ENCODE assay signal across 7 cellular contexts in the genomic region with DNA sequence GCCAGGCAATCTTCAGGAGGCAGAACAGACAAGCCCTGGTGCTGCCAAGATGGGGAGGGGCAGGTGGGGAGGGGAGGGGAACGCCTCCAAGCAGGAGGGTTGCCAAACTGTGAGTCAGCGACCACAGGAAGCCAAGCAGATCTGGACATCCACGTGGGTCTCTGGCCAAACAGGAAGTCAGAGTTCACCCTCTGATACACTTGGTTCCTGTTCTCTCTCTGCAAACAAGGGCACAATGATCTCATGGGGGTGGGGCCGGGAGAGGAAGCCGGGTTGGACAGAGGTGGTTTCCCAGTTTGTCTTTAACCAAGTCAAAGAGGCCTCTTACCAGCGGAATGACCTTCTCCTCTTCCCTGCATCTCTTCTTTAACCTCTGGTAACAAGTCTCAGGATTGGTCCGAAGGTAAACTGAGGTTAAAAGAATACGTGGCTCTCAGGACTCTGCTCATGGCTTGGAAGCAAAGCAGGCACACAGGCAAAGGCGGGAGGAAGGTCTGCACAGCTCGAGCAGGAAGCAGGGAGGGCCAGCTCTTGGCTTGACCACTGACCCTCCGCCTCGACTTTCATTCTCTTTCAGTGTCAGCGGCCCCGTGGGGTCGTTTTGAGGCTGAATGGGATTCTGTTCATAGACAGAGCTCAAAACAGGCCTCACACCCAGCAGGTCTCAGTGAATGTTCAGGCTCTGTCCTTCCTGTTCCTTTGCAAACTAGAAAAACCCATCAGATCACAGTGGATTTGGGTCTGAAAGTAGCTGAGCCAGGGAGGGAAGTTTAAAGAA. TPM values are rescaled to one million over a fixed set of nuclear protein-coding genes. Genes with fewer than 3 reads are reported as not detected.
DNase-seq lines count a peak whose midpoint lies in the region; ATAC-seq lines count a peak whose summit lies in the region.

No MANE protein-coding gene starts in this region.

- peaks cover 73% of the 10 kb centered on the region for H3K4me1 Mint-ChIP-seq in activated CD4-positive, alpha-beta memory T cell treated with anti-CD3 and anti-CD28 coated beads, Interleukin-2, amount 10 ng/mL, durations not matched to agents 7 days and 5 days

- H3K36me3 ChIP-seq in effector memory CD4-positive, alpha-beta T cell (ENCODE audit: control insufficient read depth, insufficient read depth, low read length), result no peaks in the 10 kb centered on the region
- H3K36me3 ChIP-seq in mesodermal cell (ENCODE audit: control insufficient read depth, insufficient read depth, low read length), result no peaks in the 10 kb centered on the region

- peaks cover 14% of the 10 kb centered on the region for H3K36me3 Mint-ChIP-seq in activated CD4-positive, alpha-beta memory T cell treated with anti-CD3 and anti-CD28 coated beads, Interleukin-2, amount 10 ng/mL, durations not matched to agents 7 days and 5 days (ENCODE audit: low read depth)

- CTCF ChIA-PET in activated CD4-positive, alpha-beta memory T cell treated with anti-CD3 and anti-CD28 coated beads, Interleukin-2, amount 10 ng/mL, durations not matched to agents 7 days and 5 days (lab: Charles Lee), result interaction anchor here (0.9 to 1.9 kb wide), 4 partner anchors 35 to 91 kb away, joined by 3 to 6 read pairs (median 4); a partner anchor contains a TSS

- no peaks in the 10 kb centered on the region for H3K27me3 Mint-ChIP-seq in activated CD4-positive, alpha-beta memory T cell treated with anti-CD3 and anti-CD28 coated beads, Interleukin-2, amount 10 ng/mL, durations not matched to agents 7 days and 5 days

- POLR2A ChIA-PET in activated CD4-positive, alpha-beta memory T cell treated with anti-CD3 and anti-CD28 coated beads, Interleukin-2, amount 10 ng/mL, durations not matched to agents 7 days and 5 days (lab: Charles Lee), result interaction anchor here (0.6 to 3.0 kb wide), 8 partner anchors 9 to 163 kb away, joined by 3 to 40 read pairs (median 3); a partner anchor contains a TSS

- peak overlapping the region; percentile 97 for H3K27ac Mint-ChIP-seq in activated CD4-positive, alpha-beta memory T cell treated with anti-CD3 and anti-CD28 coated beads, Interleukin-2, amount 10 ng/mL, durations not matched to agents 7 days and 5 days

- H3K9me3 ChIP-seq in effector memory CD4-positive, alpha-beta T cell (ENCODE audit: control insufficient read depth, low read length), result no peaks in the 10 kb centered on the region
- no peaks in the 10 kb centered on the region for H3K9me3 ChIP-seq in mesodermal cell (ENCODE audit: control insufficient read depth, low read length)

- peak overlapping the region; percentile 88 for H3K27ac ChIP-seq in effector memory CD4-positive, alpha-beta T cell (ENCODE audit: insufficient read depth, low read length, poor library complexity, severe bottlenecking)
- H3K27ac ChIP-seq in mesodermal cell (ENCODE audit: low read depth, low read length, severe bottlenecking), result peak overlapping the region; percentile 94

- WGBS in mesodermal cell (ENCODE audit: insufficient coverage in 2 of 2), 2 experiments, result 52 to 61% methylated on average over 13 to 14 of the region's 15 CpGs

- no peaks in the 10 kb centered on the region for H3K27me3 ChIP-seq in effector memory CD4-positive, alpha-beta T cell (replicated peaks; ENCODE audit: control insufficient read depth, insufficient read depth, low read length, poor library complexity, severe bottlenecking)

- peaks cover 62% of the 10 kb centered on the region for H3K4me1 ChIP-seq in effector memory CD4-positive, alpha-beta T cell (ENCODE audit: control insufficient read depth, insufficient read depth, low read length, poor library complexity, severe bottlenecking)
- peaks cover 44% of the 10 kb centered on the region for H3K4me1 ChIP-seq in mesodermal cell (ENCODE audit: control insufficient read depth, insufficient read depth, low read length, poor library complexity, severe bottlenecking)

- DNase-seq in NCI-H460 (ENCODE audit: extremely low read depth, low read depth), result peak; percentile 100
- peak; percentile 92 for DNase-seq in activated CD4-positive, alpha-beta memory T cell treated with anti-CD3 and anti-CD28 coated beads, Interleukin-2, amount 10 ng/mL, durations not matched to agents 7 days and 5 days
- DNase-seq in effector memory CD4-positive, alpha-beta T cell, result peak; percentile 70 to 81 (median 78)
- peak; percentile 29 for DNase-seq in stimulated activated CD8-positive, alpha-beta memory T cell treated with anti-CD3 and anti-CD28 coated beads, Interleukin-15, amount 100 ng/mL, for 24 hours (ENCODE audit: low read depth)

- peak overlapping the region; percentile 2 for H3K4me3 ChIP-seq in effector memory CD4-positive, alpha-beta T cell (ENCODE audit: insufficient read depth, low read depth, low read length, poor library complexity, severe bottlenecking)
- no peak overlapping the region for H3K4me3 ChIP-seq in mesodermal cell (ENCODE audit: extremely low read depth, insufficient read depth, low read length, poor library complexity, severe bottlenecking)

- peak overlapping the region; percentile 81 for H3K4me3 Mint-ChIP-seq in activated CD4-positive, alpha-beta memory T cell treated with anti-CD3 and anti-CD28 coated beads, Interleukin-2, amount 10 ng/mL, durations not matched to agents 7 days and 5 days

- ATAC-seq in GM18508 (IDR thresholded peaks at IDR 0.05; ENCODE audit: insufficient read depth, unreplicated experiment) (peak; percentile 93), HG02943 (IDR thresholded peaks at IDR 0.05; ENCODE audit: low read depth, unreplicated experiment) (peak; percentile 94)

- no peaks in the 10 kb centered on the region for H3K9me3 Mint-ChIP-seq in activated CD4-positive, alpha-beta memory T cell treated with anti-CD3 and anti-CD28 coated beads, Interleukin-2, amount 10 ng/mL, durations not matched to agents 7 days and 5 days

RNA-seq across cellular contexts. Expression of a gene that starts 32.9 kb away (rescaled TPM):
- 18.0 and 25.0 TPM in 2 replicates for total RNA-seq in NCI-H460 (2014; rRNA removed; shearing (Covaris generic))
- polyA plus RNA-seq in NCI-H460 (2014; cell fraction: nucleus; rRNA removed), result 24.1 and 35.2 TPM in 2 replicates
- 10 to 100 TPM; 13.4 to 13.9 TPM for total RNA-seq in activated CD4-positive, alpha-beta memory T cell treated with anti-CD3 and anti-CD28 coated beads, Interleukin-2, amount 10 ng/mL, durations not matched to agents 7 days and 5 days
- polyA plus RNA-seq in mesodermal cell (2013, experiment 1 of 2), result 7.0 TPM
- polyA plus RNA-seq in mesodermal cell (2013, experiment 2 of 2), result 5.8 TPM

RNA-seq across cellular contexts. Expression of a gene that starts 35.4 kb away (rescaled TPM):
- 162 and 176 TPM in 2 replicates for total RNA-seq in NCI-H460 (2014; rRNA removed; shearing (Covaris generic))
- polyA plus RNA-seq in NCI-H460 (2014; cell fraction: nucleus; rRNA removed), result 136 and 187 TPM in 2 replicates
- total RNA-seq in activated CD4-positive, alpha-beta memory T cell treated with anti-CD3 and anti-CD28 coated beads, Interleukin-2, amount 10 ng/mL, durations not matched to agents 7 days and 5 days, result 100 to 1,000 TPM; 183 to 188 TPM
- polyA plus RNA-seq in mesodermal cell (2013, experiment 1 of 2), result 28.1 TPM
- 23.8 TPM for polyA plus RNA-seq in mesodermal cell (2013, experiment 2 of 2)

RNA-seq across cellular contexts. Expression of a gene that starts 49.2 kb away (rescaled TPM):
- total RNA-seq in NCI-H460 (2014; rRNA removed; shearing (Covaris generic)), result 1.7 and 3.2 TPM in 2 replicates
- 0.10 and 2.4 TPM in 2 replicates for polyA plus RNA-seq in NCI-H460 (2014; cell fraction: nucleus; rRNA removed)
- 10 to 100 TPM; 16.6 to 17.8 TPM for total RNA-seq in activated CD4-positive, alpha-beta memory T cell treated with anti-CD3 and anti-CD28 coated beads, Interleukin-2, amount 10 ng/mL, durations not matched to agents 7 days and 5 days
- polyA plus RNA-seq in mesodermal cell (2013, experiment 1 of 2), result 2.7 TPM
- 2.3 TPM for polyA plus RNA-seq in mesodermal cell (2013, experiment 2 of 2)

Comparison
In these comparisons a context has a peak if more than half of its experiments do, and no peak if none do; other contexts are left out.
1. DNase-seq: peak in every context shown above with its lines; median percentile 100 in NCI-H460; 92 in activated CD4-positive, alpha-beta memory T cell treated with anti-CD3 and anti-CD28 coated beads, Interleukin-2, amount 10 ng/mL, durations not matched to agents 7 days and 5 days; 78 in effector memory CD4-positive, alpha-beta T cell; 29 in stimulated activated CD8-positive, alpha-beta memory T cell treated with anti-CD3 and anti-CD28 coated beads, Interleukin-15, amount 100 ng/mL, for 24 hours.